In genomic region chr7:471191-471865, GRCh38 we compare ENCODE assay signal across 1 cellular context.
TF ChIP-seq lines count a peak whose summit lies in the region.

No MANE protein-coding gene starts in this region.

TF ChIP-seq in H1, 55 proteins besides CTCF, POLR2A, EP300 and RAD21:
- TF ChIP-seq ATF2 (IDR thresholded peaks at IDR 0.05; ENCODE audit: low read length), result no peak
- TF ChIP-seq USF2 (IDR thresholded peaks at IDR 0.05; ENCODE audit: low read length), result no peak
- TF ChIP-seq SP1 (IDR thresholded peaks at IDR 0.05; ENCODE audit: low read depth, low read length), result no peak
- no peak for TF ChIP-seq ZNF274 (IDR thresholded peaks at IDR 0.05; ENCODE audit: borderline replicate concordance, extremely low read depth, low read length)
- no peak for TF ChIP-seq TBP (IDR thresholded peaks at IDR 0.05; ENCODE audit: low read depth, low read length)
- no peak for TF ChIP-seq RNF2 (IDR thresholded peaks at IDR 0.05; ENCODE audit: borderline replicate concordance, low read depth, low read length, missing control alignments, poor library complexity, severe bottlenecking)
- no peak for TF ChIP-seq SIX5 (IDR thresholded peaks at IDR 0.05; ENCODE audit: low read depth, low read length)
- TF ChIP-seq SP2 (IDR thresholded peaks at IDR 0.05; ENCODE audit: low read length), result no peak
- no peak for TF ChIP-seq FOSL1 (IDR thresholded peaks at IDR 0.05; ENCODE audit: insufficient read depth, low read depth, low read length)
- no peak for TF ChIP-seq MAFK (IDR thresholded peaks at IDR 0.05; ENCODE audit: low read depth, low read length)
- no peak for TF ChIP-seq SUZ12 (IDR thresholded peaks at IDR 0.05; ENCODE audit: low read length)
- TF ChIP-seq, protein P1, sequence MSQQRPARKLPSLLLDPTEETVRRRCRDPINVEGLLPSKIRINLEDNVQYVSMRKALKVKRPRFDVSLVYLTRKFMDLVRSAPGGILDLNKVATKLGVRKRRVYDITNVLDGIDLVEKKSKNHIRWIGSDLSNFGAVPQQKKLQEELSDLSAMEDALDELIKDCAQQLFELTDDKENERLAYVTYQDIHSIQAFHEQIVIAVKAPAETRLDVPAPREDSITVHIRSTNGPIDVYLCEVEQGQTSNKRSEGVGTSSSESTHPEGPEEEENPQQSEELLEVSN (IDR thresholded peaks at IDR 0.05), result no peak
- TF ChIP-seq CEBPB (IDR thresholded peaks at IDR 0.05; ENCODE audit: low read depth, low read length), result no peak
- TF ChIP-seq TEAD4 (IDR thresholded peaks at IDR 0.05; ENCODE audit: low read depth, low read length), result no peak
- no peak for TF ChIP-seq CHD7 (IDR thresholded peaks at IDR 0.05; ENCODE audit: insufficient replicate concordance, low read length)
- TF ChIP-seq MAX (IDR thresholded peaks at IDR 0.05), result no peak
- TF ChIP-seq POLR2AphosphoS5 (IDR thresholded peaks at IDR 0.05; ENCODE audit: low read depth, low read length), result no peak
- no peak for TF ChIP-seq BRCA1 (IDR thresholded peaks at IDR 0.05; ENCODE audit: low read depth, low read length)
- TF ChIP-seq POU5F1 (IDR thresholded peaks at IDR 0.05; ENCODE audit: low read depth, low read length), result no peak
